1 cellular context compared by ENCODE assay signal in the genomic region with DNA sequence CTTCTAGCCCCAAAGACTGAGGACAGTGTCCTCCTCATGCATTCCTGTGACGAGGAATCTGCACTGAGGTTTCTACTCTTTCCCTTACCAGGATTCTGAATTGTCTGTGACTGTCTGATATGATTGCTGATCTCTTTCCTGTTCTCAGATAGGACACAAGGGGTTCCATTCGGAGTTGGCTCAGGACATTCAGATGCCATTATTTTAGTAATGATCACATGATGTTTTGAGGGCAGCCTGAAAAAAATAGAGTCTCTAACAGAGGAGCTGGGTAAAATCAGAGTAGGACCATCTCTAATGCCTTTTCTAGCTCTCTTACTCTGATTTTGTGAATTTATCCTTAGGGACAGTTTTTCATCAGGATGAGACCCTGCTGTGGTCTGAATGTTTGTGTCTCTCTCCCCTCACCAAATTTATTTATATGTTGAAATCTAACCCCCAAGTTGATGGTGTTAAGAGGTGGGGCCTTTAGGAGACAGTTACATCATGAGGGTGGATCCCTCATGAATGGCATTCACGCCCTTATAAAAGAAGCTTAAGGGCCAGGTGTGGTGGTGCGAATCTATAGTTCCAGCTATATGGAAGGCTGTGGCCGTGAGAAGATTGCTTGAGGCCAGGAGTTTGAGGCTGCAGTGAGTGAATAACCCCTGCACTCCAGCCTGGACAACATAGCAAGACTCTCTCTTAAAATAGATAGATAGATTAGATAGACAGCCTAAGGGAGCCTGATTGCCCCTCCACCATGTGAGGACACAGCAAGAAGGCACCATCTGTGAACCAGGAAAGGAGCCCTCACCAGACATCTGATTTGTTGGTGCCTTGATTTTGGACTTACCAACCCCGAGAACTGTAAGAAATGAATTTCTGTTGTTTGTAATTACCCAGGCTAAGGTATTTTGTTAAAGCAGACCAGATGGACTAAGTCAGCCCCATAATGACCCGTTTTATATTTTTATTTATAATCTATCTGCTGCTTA.
TF ChIP-seq lines count a peak whose summit lies in the region.

No MANE protein-coding gene starts in this region.

TF ChIP-seq in K562, 482 proteins besides CTCF, POLR2A, EP300 and RAD21 (continued from another document):
- TF ChIP-seq, protein P1, sequence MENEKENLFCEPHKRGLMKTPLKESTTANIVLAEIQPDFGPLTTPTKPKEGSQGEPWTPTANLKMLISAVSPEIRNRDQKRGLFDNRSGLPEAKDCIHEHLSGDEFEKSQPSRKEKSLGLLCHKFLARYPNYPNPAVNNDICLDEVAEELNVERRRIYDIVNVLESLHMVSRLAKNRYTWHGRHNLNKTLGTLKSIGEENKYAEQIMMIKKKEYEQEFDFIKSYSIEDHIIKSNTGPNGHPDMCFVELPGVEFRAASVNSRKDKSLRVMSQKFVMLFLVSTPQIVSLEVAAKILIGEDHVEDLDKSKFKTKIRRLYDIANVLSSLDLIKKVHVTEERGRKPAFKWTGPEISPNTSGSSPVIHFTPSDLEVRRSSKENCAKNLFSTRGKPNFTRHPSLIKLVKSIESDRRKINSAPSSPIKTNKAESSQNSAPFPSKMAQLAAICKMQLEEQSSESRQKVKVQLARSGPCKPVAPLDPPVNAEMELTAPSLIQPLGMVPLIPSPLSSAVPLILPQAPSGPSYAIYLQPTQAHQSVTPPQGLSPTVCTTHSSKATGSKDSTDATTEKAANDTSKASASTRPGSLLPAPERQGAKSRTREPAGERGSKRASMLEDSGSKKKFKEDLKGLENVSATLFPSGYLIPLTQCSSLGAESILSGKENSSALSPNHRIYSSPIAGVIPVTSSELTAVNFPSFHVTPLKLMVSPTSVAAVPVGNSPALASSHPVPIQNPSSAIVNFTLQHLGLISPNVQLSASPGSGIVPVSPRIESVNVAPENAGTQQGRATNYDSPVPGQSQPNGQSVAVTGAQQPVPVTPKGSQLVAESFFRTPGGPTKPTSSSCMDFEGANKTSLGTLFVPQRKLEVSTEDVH (IDR thresholded peaks at IDR 0.05; ENCODE audit: low read depth, partially characterized antibody) = no peak
- TF ChIP-seq ZNF121 (CRISPR knock-in tag; conservative IDR thresholded peaks at IDR 0.05) = peak; percentile 94
- no peak for TF ChIP-seq ZNF561 (CRISPR knock-in tag; conservative IDR thresholded peaks at IDR 0.05)
- TF ChIP-seq XRCC5 (IDR thresholded peaks at IDR 0.05; ENCODE audit: low read depth, low read length) = no peak
- no peak for TF ChIP-seq ZNF41 (CRISPR knock-in tag; conservative IDR thresholded peaks at IDR 0.05)
- TF ChIP-seq, protein P2, sequence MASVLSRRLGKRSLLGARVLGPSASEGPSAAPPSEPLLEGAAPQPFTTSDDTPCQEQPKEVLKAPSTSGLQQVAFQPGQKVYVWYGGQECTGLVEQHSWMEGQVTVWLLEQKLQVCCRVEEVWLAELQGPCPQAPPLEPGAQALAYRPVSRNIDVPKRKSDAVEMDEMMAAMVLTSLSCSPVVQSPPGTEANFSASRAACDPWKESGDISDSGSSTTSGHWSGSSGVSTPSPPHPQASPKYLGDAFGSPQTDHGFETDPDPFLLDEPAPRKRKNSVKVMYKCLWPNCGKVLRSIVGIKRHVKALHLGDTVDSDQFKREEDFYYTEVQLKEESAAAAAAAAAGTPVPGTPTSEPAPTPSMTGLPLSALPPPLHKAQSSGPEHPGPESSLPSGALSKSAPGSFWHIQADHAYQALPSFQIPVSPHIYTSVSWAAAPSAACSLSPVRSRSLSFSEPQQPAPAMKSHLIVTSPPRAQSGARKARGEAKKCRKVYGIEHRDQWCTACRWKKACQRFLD (CRISPR knock-in tag; IDR thresholded peaks at IDR 0.05) = 0 out of 2 replicates have a peak, but pooled peaks have one; percentile 45
- TF ChIP-seq CXXC5 (CRISPR knock-in tag; IDR thresholded peaks at IDR 0.05) = no peak
- TF ChIP-seq ARID1B (IDR thresholded peaks at IDR 0.05) = peak; percentile 44; the same call in 1 of the 2 replicates
- TF ChIP-seq, protein P3, sequence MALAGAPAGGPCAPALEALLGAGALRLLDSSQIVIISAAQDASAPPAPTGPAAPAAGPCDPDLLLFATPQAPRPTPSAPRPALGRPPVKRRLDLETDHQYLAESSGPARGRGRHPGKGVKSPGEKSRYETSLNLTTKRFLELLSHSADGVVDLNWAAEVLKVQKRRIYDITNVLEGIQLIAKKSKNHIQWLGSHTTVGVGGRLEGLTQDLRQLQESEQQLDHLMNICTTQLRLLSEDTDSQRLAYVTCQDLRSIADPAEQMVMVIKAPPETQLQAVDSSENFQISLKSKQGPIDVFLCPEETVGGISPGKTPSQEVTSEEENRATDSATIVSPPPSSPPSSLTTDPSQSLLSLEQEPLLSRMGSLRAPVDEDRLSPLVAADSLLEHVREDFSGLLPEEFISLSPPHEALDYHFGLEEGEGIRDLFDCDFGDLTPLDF (CRISPR knock-in tag; IDR thresholded peaks at IDR 0.05) = no peak
- peak; percentile 20; the same call in 1 of the 2 replicates for TF ChIP-seq ADNP (tag; IDR thresholded peaks at IDR 0.05)
- peak; percentile 33; the same call in 1 of the 2 replicates for TF ChIP-seq CBFA2T3 (IDR thresholded peaks at IDR 0.05)
- TF ChIP-seq ZSCAN32 (CRISPR knock-in tag; IDR thresholded peaks at IDR 0.05) = no peak
